8 cellular contexts compared by ENCODE assay signal in the genomic region with DNA sequence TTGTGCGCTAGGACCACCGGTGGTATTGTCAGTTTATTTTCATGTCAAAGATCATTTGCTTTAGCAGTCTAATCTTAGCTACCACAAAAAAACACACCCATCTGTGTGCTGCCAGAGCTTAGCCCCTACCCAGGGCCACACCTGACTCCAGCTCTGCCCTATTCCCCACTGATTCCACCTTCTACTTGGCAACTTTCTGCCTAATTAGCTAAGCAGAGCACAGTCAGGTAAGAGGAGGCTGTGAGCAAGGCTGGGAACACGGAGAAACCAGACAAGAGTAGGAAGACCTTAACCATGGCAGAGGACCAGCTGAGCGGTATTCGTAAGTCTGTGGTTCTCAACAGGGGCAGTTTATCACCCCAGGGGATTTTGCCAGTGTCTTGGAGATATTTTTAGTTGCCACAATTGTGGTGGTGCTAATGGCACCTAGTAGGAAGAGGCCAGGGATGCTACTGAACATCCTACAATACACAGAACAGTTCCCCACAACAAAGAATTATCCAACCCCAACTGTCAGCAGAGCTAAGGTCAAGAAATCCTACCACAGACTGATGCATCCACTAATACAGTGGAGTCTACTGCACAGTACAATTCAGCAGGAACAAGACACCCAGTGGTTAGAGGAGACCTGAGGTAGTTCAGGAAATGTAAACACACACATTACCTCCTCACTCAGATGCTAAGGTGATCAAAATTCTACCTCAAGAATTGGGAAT.
DNase-seq lines count a peak whose midpoint lies in the region; ATAC-seq lines count a peak whose summit lies in the region.

No MANE protein-coding gene starts in this region.

- DNase-seq in activated CD4-positive, CD25-positive, alpha-beta regulatory T cell treated with anti-CD3 and anti-CD28 coated beads, Interleukin-2, amount 50 U/mL, for 72 hours = peak; percentile 37
- DNase-seq in myocyte (ENCODE audit: low read depth) = peak; percentile 60
- no peak for DNase-seq in DMS53 (lab: John Stamatoyannopoulos, UW)
- DNase-seq in AG08396 (ENCODE audit: low spot score) = no peak
- DNase-seq in AG20443 (ENCODE audit: low spot score) = no peak
- DNase-seq in CD1c-positive myeloid dendritic cell (ENCODE audit: extremely low spot score) = no peak

- peak; percentile 72 for ATAC-seq in GM19023 (IDR thresholded peaks at IDR 0.05; ENCODE audit: unreplicated experiment)
- peak; percentile 48 for ATAC-seq in HG02938 (IDR thresholded peaks at IDR 0.05; ENCODE audit: unreplicated experiment)

Comparison
In these comparisons a context has a peak if more than half of its experiments do, and no peak if none do; other contexts are left out.
1. DNase-seq: peak in activated CD4-positive, CD25-positive, alpha-beta regulatory T cell treated with anti-CD3 and anti-CD28 coated beads, Interleukin-2, amount 50 U/mL, for 72 hours (single experiment) and myocyte (single experiment); none in DMS53 (single experiment), AG08396 (single experiment), AG20443 (single experiment) and CD1c-positive myeloid dendritic cell (single experiment).